ENCODE assay signal across 1 cellular context in genomic region chr3:194167873-194168272, GRCh38.
TF ChIP-seq lines count a peak whose summit lies in the region.

No MANE protein-coding gene starts in this region.

TF ChIP-seq in HepG2, 621 proteins besides CTCF, POLR2A, EP300 and RAD21:
- no peak for TF ChIP-seq RXRB (CRISPR knock-in tag; IDR thresholded peaks at IDR 0.05; ENCODE audit: borderline replicate concordance)
- TF ChIP-seq ZNF598 (CRISPR knock-in tag; IDR thresholded peaks at IDR 0.05; ENCODE audit: borderline replicate concordance), result no peak
- no peak for TF ChIP-seq ZFP37 (CRISPR knock-in tag; IDR thresholded peaks at IDR 0.05; ENCODE audit: borderline replicate concordance)
- no peak for TF ChIP-seq ZNF24 (IDR thresholded peaks at IDR 0.05)
- no peak for TF ChIP-seq ZNF432 (CRISPR knock-in tag; IDR thresholded peaks at IDR 0.05; ENCODE audit: borderline replicate concordance)
- TF ChIP-seq, protein P1, sequence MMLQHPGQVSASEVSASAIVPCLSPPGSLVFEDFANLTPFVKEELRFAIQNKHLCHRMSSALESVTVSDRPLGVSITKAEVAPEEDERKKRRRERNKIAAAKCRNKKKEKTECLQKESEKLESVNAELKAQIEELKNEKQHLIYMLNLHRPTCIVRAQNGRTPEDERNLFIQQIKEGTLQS (CRISPR knock-in tag; IDR thresholded peaks at IDR 0.05), result no peak
- TF ChIP-seq, protein P2, sequence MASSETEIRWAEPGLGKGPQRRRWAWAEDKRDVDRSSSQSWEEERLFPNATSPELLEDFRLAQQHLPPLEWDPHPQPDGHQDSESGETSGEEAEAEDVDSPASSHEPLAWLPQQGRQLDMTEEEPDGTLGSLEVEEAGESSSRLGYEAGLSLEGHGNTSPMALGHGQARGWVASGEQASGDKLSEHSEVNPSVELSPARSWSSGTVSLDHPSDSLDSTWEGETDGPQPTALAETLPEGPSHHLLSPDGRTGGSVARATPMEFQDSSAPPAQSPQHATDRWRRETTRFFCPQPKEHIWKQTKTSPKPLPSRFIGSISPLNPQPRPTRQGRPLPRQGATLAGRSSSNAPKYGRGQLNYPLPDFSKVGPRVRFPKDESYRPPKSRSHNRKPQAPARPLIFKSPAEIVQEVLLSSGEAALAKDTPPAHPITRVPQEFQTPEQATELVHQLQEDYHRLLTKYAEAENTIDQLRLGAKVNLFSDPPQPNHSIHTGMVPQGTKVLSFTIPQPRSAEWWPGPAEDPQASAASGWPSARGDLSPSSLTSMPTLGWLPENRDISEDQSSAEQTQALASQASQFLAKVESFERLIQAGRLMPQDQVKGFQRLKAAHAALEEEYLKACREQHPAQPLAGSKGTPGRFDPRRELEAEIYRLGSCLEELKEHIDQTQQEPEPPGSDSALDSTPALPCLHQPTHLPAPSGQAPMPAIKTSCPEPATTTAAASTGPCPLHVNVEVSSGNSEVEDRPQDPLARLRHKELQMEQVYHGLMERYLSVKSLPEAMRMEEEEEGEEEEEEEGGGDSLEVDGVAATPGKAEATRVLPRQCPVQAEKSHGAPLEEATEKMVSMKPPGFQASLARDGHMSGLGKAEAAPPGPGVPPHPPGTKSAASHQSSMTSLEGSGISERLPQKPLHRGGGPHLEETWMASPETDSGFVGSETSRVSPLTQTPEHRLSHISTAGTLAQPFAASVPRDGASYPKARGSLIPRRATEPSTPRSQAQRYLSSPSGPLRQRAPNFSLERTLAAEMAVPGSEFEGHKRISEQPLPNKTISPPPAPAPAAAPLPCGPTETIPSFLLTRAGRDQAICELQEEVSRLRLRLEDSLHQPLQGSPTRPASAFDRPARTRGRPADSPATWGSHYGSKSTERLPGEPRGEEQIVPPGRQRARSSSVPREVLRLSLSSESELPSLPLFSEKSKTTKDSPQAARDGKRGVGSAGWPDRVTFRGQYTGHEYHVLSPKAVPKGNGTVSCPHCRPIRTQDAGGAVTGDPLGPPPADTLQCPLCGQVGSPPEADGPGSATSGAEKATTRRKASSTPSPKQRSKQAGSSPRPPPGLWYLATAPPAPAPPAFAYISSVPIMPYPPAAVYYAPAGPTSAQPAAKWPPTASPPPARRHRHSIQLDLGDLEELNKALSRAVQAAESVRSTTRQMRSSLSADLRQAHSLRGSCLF (CRISPR knock-in tag; IDR thresholded peaks at IDR 0.05; ENCODE audit: borderline replicate concordance), result no peak
- TF ChIP-seq KDM5B (CRISPR knock-in tag; IDR thresholded peaks at IDR 0.05; ENCODE audit: borderline replicate concordance), result no peak
- no peak for TF ChIP-seq ZMYM3 (CRISPR knock-in tag; IDR thresholded peaks at IDR 0.05)
- no peak for TF ChIP-seq AHR (CRISPR knock-in tag; IDR thresholded peaks at IDR 0.05)
- TF ChIP-seq KLF16 (CRISPR knock-in tag; IDR thresholded peaks at IDR 0.05), result no peak
- TF ChIP-seq, protein P3, sequence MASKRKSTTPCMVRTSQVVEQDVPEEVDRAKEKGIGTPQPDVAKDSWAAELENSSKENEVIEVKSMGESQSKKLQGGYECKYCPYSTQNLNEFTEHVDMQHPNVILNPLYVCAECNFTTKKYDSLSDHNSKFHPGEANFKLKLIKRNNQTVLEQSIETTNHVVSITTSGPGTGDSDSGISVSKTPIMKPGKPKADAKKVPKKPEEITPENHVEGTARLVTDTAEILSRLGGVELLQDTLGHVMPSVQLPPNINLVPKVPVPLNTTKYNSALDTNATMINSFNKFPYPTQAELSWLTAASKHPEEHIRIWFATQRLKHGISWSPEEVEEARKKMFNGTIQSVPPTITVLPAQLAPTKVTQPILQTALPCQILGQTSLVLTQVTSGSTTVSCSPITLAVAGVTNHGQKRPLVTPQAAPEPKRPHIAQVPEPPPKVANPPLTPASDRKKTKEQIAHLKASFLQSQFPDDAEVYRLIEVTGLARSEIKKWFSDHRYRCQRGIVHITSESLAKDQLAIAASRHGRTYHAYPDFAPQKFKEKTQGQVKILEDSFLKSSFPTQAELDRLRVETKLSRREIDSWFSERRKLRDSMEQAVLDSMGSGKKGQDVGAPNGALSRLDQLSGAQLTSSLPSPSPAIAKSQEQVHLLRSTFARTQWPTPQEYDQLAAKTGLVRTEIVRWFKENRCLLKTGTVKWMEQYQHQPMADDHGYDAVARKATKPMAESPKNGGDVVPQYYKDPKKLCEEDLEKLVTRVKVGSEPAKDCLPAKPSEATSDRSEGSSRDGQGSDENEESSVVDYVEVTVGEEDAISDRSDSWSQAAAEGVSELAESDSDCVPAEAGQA (IDR thresholded peaks at IDR 0.05; ENCODE audit: low read depth), result no peak
- TF ChIP-seq, protein P3 (CRISPR knock-in tag; IDR thresholded peaks at IDR 0.05; ENCODE audit: borderline replicate concordance), result no peak
TF ChIP-seq in HepG2: peak in this region for 0.
